In the genomic region with DNA sequence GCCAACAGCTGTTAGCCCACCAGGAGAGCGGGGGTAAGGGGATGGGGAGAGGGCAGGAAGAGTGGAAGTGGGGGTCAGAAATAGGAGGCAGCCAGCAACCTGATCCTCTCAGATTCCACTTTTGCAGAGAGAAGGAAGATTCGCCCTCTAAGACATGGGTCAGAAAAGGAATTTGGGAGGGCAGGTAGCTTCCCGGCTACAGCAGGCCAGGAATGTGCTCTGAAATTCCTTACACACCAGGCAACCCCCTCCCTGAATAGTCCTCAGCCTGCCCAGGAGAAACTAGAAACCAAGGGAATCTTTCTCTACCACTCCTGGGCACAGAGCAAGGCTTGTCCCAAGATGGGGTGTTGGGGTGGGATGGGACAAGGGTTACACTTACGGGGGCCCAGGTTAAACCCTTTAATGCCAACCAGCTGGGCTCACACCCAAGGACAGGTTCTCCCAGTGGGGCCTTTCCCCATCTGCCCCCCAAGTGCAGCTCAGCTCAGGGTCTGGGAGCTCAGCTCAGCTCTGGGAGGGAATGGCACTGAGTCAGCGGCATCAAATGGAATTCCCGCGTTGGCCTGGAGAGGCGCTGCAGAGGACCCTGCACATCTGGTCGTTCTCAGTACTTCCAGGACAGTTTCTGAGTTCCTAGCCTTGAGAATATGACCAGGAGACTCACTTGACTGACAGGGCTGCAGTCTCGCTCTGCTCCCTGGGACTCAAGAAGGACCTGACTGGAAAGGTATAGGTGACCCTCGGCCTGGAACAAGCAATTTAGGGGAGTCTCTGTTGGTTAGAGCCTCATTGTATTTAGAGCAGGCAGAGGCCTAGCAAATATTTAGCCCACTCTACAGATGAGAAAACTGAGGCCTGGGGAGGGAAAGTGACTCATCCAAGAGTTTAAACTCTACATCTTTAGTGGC, we compare ENCODE assay signal across 1 cellular context.
TF ChIP-seq lines count a peak whose summit lies in the region.

No MANE protein-coding gene starts in this region.

TF ChIP-seq in IMR-90, 13 proteins besides CTCF, POLR2A, EP300 and RAD21:
- TF ChIP-seq RCOR1 (IDR thresholded peaks at IDR 0.05; ENCODE audit: insufficient replicate concordance, low read length) (no peak), MAFK (IDR thresholded peaks at IDR 0.05; ENCODE audit: low read depth, low read length) (peak; percentile 14; the same call in 1 of the 2 replicates)
